23 cellular contexts compared by ENCODE assay signal in genomic region chr1:161066694-161067093, GRCh38. TPM values are rescaled to one million over a fixed set of nuclear protein-coding genes. Genes with fewer than 3 reads are reported as not detected.
DNase-seq lines count a peak whose midpoint lies in the region; ATAC-seq and TF ChIP-seq lines count a peak whose summit lies in the region.
"Had no signal": no experiment of that assay in that cellular context is flagged by ENCODE, and none has a peak within 500 bp of the region (broad histone marks: within the 10 kb centered on the region; RNA-seq: fewer than 3 reads in every experiment).

No MANE protein-coding gene starts in this region.

- peaks cover 49% of the 10 kb centered on the region for H3K36me3 Mint-ChIP-seq in activated CD4-positive, alpha-beta T cell treated with anti-CD3 and anti-CD28 coated beads for 36 hours (ENCODE audit: low read depth)
- H3K36me3 Mint-ChIP-seq in activated naive CD4-positive, alpha-beta T cell treated with anti-CD3 and anti-CD28 coated beads for 36 hours (ENCODE audit: low read depth), result peaks cover 28% of the 10 kb centered on the region
- H3K36me3 Mint-ChIP-seq in naive thymus-derived CD8-positive, alpha-beta T cell, result peaks cover 4 to 59% (median 21%) of the 10 kb centered on the region in 3 donors
- H3K36me3 Mint-ChIP-seq in MCF 10A (ENCODE audit: insufficient read depth, unreplicated experiment), result no peaks in the 10 kb centered on the region

- POLR2A ChIA-PET in activated CD4-positive, alpha-beta T cell treated with anti-CD3 and anti-CD28 coated beads for 36 hours (lab: Charles Lee), result interaction anchor here (0.6 to 1.0 kb wide), 4 partner anchors 10 to 116 kb away, joined by 3 to 9 read pairs (median 4); partner anchors contain the start of gene USF1
- POLR2A ChIA-PET in naive thymus-derived CD8-positive, alpha-beta T cell (lab: Charles Lee), result interaction anchor here (0.8 to 10.2 kb wide), 3 partner anchors 22 to 46 kb away, joined by 4 to 429 read pairs (median 119); partner anchors contain the start of genes F11R, KLHDC9, TSTD1 and USF1
- POLR2A ChIA-PET in MCF 10A (lab: Yijun Ruan, JAX), result interaction anchor here (3.5 kb wide), 1 partner anchor 20 kb away, joined by 13 read pairs; the partner anchor contains the start of gene USF1

- peak overlapping the region; percentile 98 for H3K4me3 ChIP-seq in Loucy (ENCODE audit: low read length, poor library complexity, severe bottlenecking)
- H3K4me3 ChIP-seq: body of pancreas, dorsolateral prefrontal cortex had no signal

- H3K4me1 Mint-ChIP-seq in activated CD4-positive, alpha-beta T cell treated with anti-CD3 and anti-CD28 coated beads for 36 hours, result peaks cover 68% of the 10 kb centered on the region
- peaks cover 68% of the 10 kb centered on the region for H3K4me1 Mint-ChIP-seq in activated naive CD4-positive, alpha-beta T cell treated with anti-CD3 and anti-CD28 coated beads for 36 hours (ENCODE audit: low read depth)
- peaks cover 50 to 86% (median 79%) of the 10 kb centered on the region in 4 donors for H3K4me1 Mint-ChIP-seq in naive thymus-derived CD8-positive, alpha-beta T cell
- peaks cover 9% of the 10 kb centered on the region for H3K4me1 Mint-ChIP-seq in MCF 10A (ENCODE audit: insufficient read depth, unreplicated experiment)

- no TSS peak for BruUV-seq in MCF 10A (replicated peaks; lab: Mats Ljungman, UMichigan)

- peaks cover 45% of the 10 kb centered on the region for H4K20me1 ChIP-seq in Loucy (ENCODE audit: insufficient read depth, low read length, poor library complexity, severe bottlenecking)

- peaks cover 64% of the 10 kb centered on the region for H3K4me1 ChIP-seq in Loucy (ENCODE audit: insufficient read depth, low read length, poor library complexity, severe bottlenecking)
- H3K4me1 ChIP-seq: body of pancreas, parathyroid adenoma had no signal

- CTCF ChIA-PET in activated CD4-positive, alpha-beta T cell treated with anti-CD3 and anti-CD28 coated beads for 36 hours (lab: Charles Lee), result interaction anchor here (1.0 to 8.3 kb wide), 4 partner anchors 13 to 30 kb away, joined by 3 to 126 read pairs (median 6); partner anchors contain the start of genes KLHDC9 and USF1
- CTCF ChIA-PET in activated naive CD4-positive, alpha-beta T cell treated with anti-CD3 and anti-CD28 coated beads for 36 hours (lab: Charles Lee), result interaction anchor here (0.8 to 8.9 kb wide), 3 partner anchors 24 to 344 kb away, joined by 3 to 221 read pairs (median 3); partner anchors contain the start of gene KLHDC9
- CTCF ChIA-PET in MCF 10A (lab: Yijun Ruan, JAX), result interaction anchor here (0.6 to 14.2 kb wide), 2 partner anchors 31 to 76 kb away, joined by 3 to 331 read pairs; partner anchors contain the start of gene KLHDC9

- intact Hi-C loops in activated CD4-positive, alpha-beta T cell treated with anti-CD3 and anti-CD28 coated beads for 36 hours (cut with DNase I, micrococcal nuclease), result loop anchor here in 1 of 2 experiments (5.0 kb wide), 1 partner anchor 86 kb away; the partner anchor contains the start of gene UFC1
- intact Hi-C loops in activated naive CD4-positive, alpha-beta T cell treated with anti-CD3 and anti-CD28 coated beads for 36 hours (cut with micrococcal nuclease), result loop anchor here (5.0 kb wide), 1 partner anchor 321 kb away; no protein-coding TSS in a partner anchor
- intact Hi-C loops in MCF 10A (cut with micrococcal nuclease), result no loop called here

- H2AFZ ChIP-seq in Loucy (ENCODE audit: low read length), result no peak overlapping the region
- H2AFZ ChIP-seq: parathyroid adenoma had no signal

- H3K36me3 ChIP-seq in Loucy (ENCODE audit: insufficient read depth, low read length), result no peaks in the 10 kb centered on the region

- H3K27me3 Mint-ChIP-seq in activated CD4-positive, alpha-beta T cell treated with anti-CD3 and anti-CD28 coated beads for 36 hours, result no peaks in the 10 kb centered on the region
- H3K27me3 Mint-ChIP-seq in activated naive CD4-positive, alpha-beta T cell treated with anti-CD3 and anti-CD28 coated beads for 36 hours (ENCODE audit: low read depth), result no peaks in the 10 kb centered on the region
- H3K27me3 Mint-ChIP-seq in naive thymus-derived CD8-positive, alpha-beta T cell, result no peaks in the 10 kb centered on the region
- H3K27me3 Mint-ChIP-seq in MCF 10A (ENCODE audit: insufficient read depth, unreplicated experiment), result no peaks in the 10 kb centered on the region

- H3F3A ChIP-seq in Loucy (ENCODE audit: low read depth), result 0 out of 2 replicates have a peak, but pooled peaks cover 3% of the 10 kb centered on the region

- peak overlapping the region; percentile 99 for H3K4me2 ChIP-seq in Loucy (ENCODE audit: low read depth, low read length, poor library complexity, severe bottlenecking)

- peak; percentile 62 for DNase-seq in activated CD4-positive, alpha-beta T cell treated with anti-CD3 and anti-CD28 coated beads for 36 hours
- no peak for DNase-seq in activated CD4-positive, alpha-beta T cell treated with anti-CD3 and anti-CD28 coated beads, Interleukin-2, amount 50 U/mL, for 48 hours
- peak; percentile 72 for DNase-seq in activated naive CD4-positive, alpha-beta T cell treated with anti-CD3 and anti-CD28 coated beads for 36 hours
- DNase-seq in naive thymus-derived CD8-positive, alpha-beta T cell, result no peak
- DNase-seq in MCF 10A (ENCODE audit: unreplicated experiment) (no peak), NCI-H1436 treated with DMSO at 0.1 percent for 48 hours (lab: John Stamatoyannopoulos, UW) (no peak)
- DNase-seq: body of pancreas, COR-L47, dorsolateral prefrontal cortex, HFFc6, IMR-90, kidney glomerular epithelial cell, NCI-H146, NCI-H446, small intestine had no signal

- no peak for TF ChIP-seq CTCF in Loucy (conservative IDR thresholded peaks at IDR 0.05; ENCODE audit: low read length)
- no peak for TF ChIP-seq CTCF in MCF 10A (IDR thresholded peaks at IDR 0.05; ENCODE audit: unreplicated experiment)

- H3K9me3 Mint-ChIP-seq in activated CD4-positive, alpha-beta T cell treated with anti-CD3 and anti-CD28 coated beads for 36 hours (ENCODE audit: low read depth), result peaks cover 2% of the 10 kb centered on the region
- peaks cover 1% of the 10 kb centered on the region for H3K9me3 Mint-ChIP-seq in activated naive CD4-positive, alpha-beta T cell treated with anti-CD3 and anti-CD28 coated beads for 36 hours
- H3K9me3 Mint-ChIP-seq in naive thymus-derived CD8-positive, alpha-beta T cell, result no peaks in the 10 kb centered on the region
- no peaks in the 10 kb centered on the region for H3K9me3 Mint-ChIP-seq in MCF 10A (ENCODE audit: unreplicated experiment)
- H3K9me3 Mint-ChIP-seq: HFFc6 had no signal

- H3K9ac ChIP-seq in Loucy (ENCODE audit: low read depth, low read length, poor library complexity, severe bottlenecking), result peak overlapping the region; percentile 99
- H3K9ac ChIP-seq: parathyroid adenoma had no signal

- no peaks in the 10 kb centered on the region for H3K27me3 ChIP-seq in Loucy (ENCODE audit: insufficient read depth, low read length, poor library complexity, severe bottlenecking)
- H3K27me3 ChIP-seq: body of pancreas had no signal

- H3K9me3 ChIP-seq in Loucy (ENCODE audit: insufficient read depth, low read depth, low read length), result no peaks in the 10 kb centered on the region
- H3K9me3 ChIP-seq: body of pancreas had no signal

- peaks cover 74% of the 10 kb centered on the region for H3K79me2 ChIP-seq in Loucy (ENCODE audit: insufficient read depth, low read length)
- H3K79me2 ChIP-seq: parathyroid adenoma had no signal

- peak overlapping the region; percentile 100 for H3K27ac Mint-ChIP-seq in activated CD4-positive, alpha-beta T cell treated with anti-CD3 and anti-CD28 coated beads for 36 hours
- H3K27ac Mint-ChIP-seq in activated naive CD4-positive, alpha-beta T cell treated with anti-CD3 and anti-CD28 coated beads for 36 hours, result peak overlapping the region; percentile 97
- peak overlapping the region; percentile 95 to 100 (median 98) for H3K27ac Mint-ChIP-seq in naive thymus-derived CD8-positive, alpha-beta T cell
- H3K27ac Mint-ChIP-seq in MCF 10A (ENCODE audit: low read depth, unreplicated experiment), result no peak overlapping the region
- H3K27ac Mint-ChIP-seq: HFFc6 had no signal

- no peaks in the 10 kb centered on the region for H3K9me2 ChIP-seq in Loucy (replicated peaks; ENCODE audit: low read depth, low read length)

- ATAC-seq in activated CD4-positive, alpha-beta T cell treated with anti-CD3 and anti-CD28 coated beads for 36 hours, result peak; percentile 39
- ATAC-seq in naive thymus-derived CD8-positive, alpha-beta T cell, result no peak
- ATAC-seq in HG02852 (IDR thresholded peaks at IDR 0.05; ENCODE audit: unreplicated experiment), result no peak
- ATAC-seq: body of pancreas, Panc1 had no signal

- H3K4me3 Mint-ChIP-seq in activated CD4-positive, alpha-beta T cell treated with anti-CD3 and anti-CD28 coated beads for 36 hours, result peak overlapping the region; percentile 100
- peak overlapping the region; percentile 95 for H3K4me3 Mint-ChIP-seq in activated naive CD4-positive, alpha-beta T cell treated with anti-CD3 and anti-CD28 coated beads for 36 hours
- peak overlapping the region; percentile 88 to 100 (median 99) for H3K4me3 Mint-ChIP-seq in naive thymus-derived CD8-positive, alpha-beta T cell
- H3K4me3 Mint-ChIP-seq in MCF 10A (ENCODE audit: unreplicated experiment), result no peak overlapping the region
- H3K4me3 Mint-ChIP-seq: HFFc6 had no signal

RNA-seq across cellular contexts. Expression of gene ARHGAP30, which starts 3.0 kb away (rescaled TPM):
- 100 to 1,000 TPM; 125 to 165 TPM for total RNA-seq in activated CD4-positive, alpha-beta T cell treated with anti-CD3 and anti-CD28 coated beads for 36 hours
- 100 to 1,000 TPM; 104 to 106 TPM for total RNA-seq in activated naive CD4-positive, alpha-beta T cell treated with anti-CD3 and anti-CD28 coated beads for 36 hours
- total RNA-seq in naive thymus-derived CD8-positive, alpha-beta T cell, result 100 to 1,000 TPM; 220 to 233 TPM
- polyA plus RNA-seq in naive thymus-derived CD8-positive, alpha-beta T cell, result 100 to 1,000 TPM; 110 to 207 (median 136) TPM
- 0.34 and 0.58 TPM in 2 replicates for total RNA-seq in MCF 10A (2022)
- total RNA-seq: fibroblast of lung, HFFc6, IMR-90 had no signal
- polyA plus RNA-seq: fibroblast of lung had no signal

RNA-seq across cellular contexts. Expression of gene USF1, which starts 20.9 kb away (rescaled TPM):
- total RNA-seq in activated CD4-positive, alpha-beta T cell treated with anti-CD3 and anti-CD28 coated beads for 36 hours, result 10 to 100 TPM; 34.5 to 42.8 TPM
- total RNA-seq in activated naive CD4-positive, alpha-beta T cell treated with anti-CD3 and anti-CD28 coated beads for 36 hours, result 10 to 100 TPM; 43.7 to 44.2 TPM
- 100 to 1,000 TPM; 107 to 118 TPM for total RNA-seq in naive thymus-derived CD8-positive, alpha-beta T cell
- polyA plus RNA-seq in naive thymus-derived CD8-positive, alpha-beta T cell, result 10 to 100 TPM in 1 of 3 donors, 1 to 10 TPM in 2; 4.3 to 11.1 (median 7.4) TPM
- total RNA-seq in MCF 10A (2022), result 48.8 and 52.8 TPM in 2 replicates

RNA-seq across cellular contexts. Expression of gene NECTIN4, which starts 22.7 kb away (rescaled TPM):
- not detected for total RNA-seq in activated CD4-positive, alpha-beta T cell treated with anti-CD3 and anti-CD28 coated beads for 36 hours
- not detected for total RNA-seq in activated naive CD4-positive, alpha-beta T cell treated with anti-CD3 and anti-CD28 coated beads for 36 hours
- total RNA-seq in naive thymus-derived CD8-positive, alpha-beta T cell, result not detected
- not detected for polyA plus RNA-seq in naive thymus-derived CD8-positive, alpha-beta T cell
- 7.0 and 11.2 TPM in 2 replicates for total RNA-seq in MCF 10A (2022)
- total RNA-seq: temporal lobe had no signal

RNA-seq across cellular contexts. Expression of gene TSTD1, which starts 27.9 kb away (rescaled TPM):
- total RNA-seq in activated CD4-positive, alpha-beta T cell treated with anti-CD3 and anti-CD28 coated beads for 36 hours, result 10 to 100 TPM; 26.0 to 42.8 TPM
- 10 to 100 TPM; 50.3 to 51.5 TPM for total RNA-seq in activated naive CD4-positive, alpha-beta T cell treated with anti-CD3 and anti-CD28 coated beads for 36 hours
- 100 to 1,000 TPM; 100 to 108 TPM for total RNA-seq in naive thymus-derived CD8-positive, alpha-beta T cell
- polyA plus RNA-seq in naive thymus-derived CD8-positive, alpha-beta T cell, result 100 to 1,000 TPM; 342 to 508 (median 412) TPM
- 35.2 and 48.0 TPM in 2 replicates for total RNA-seq in MCF 10A (2022)
- total RNA-seq: A172, HFFc6, IMR-90 had no signal

RNA-seq across cellular contexts. Expression of gene KLHDC9, which starts 31.5 kb away (rescaled TPM):
- total RNA-seq in activated CD4-positive, alpha-beta T cell treated with anti-CD3 and anti-CD28 coated beads for 36 hours, result under 1 TPM; 0.39 to 0.50 TPM
- under 1 TPM; 0.33 to 0.57 TPM for total RNA-seq in activated naive CD4-positive, alpha-beta T cell treated with anti-CD3 and anti-CD28 coated beads for 36 hours
- total RNA-seq in naive thymus-derived CD8-positive, alpha-beta T cell, result under 1 TPM; 0.60 to 0.96 TPM
- polyA plus RNA-seq in naive thymus-derived CD8-positive, alpha-beta T cell, result 1 to 10 TPM in 1 of 3 donors, under 1 TPM in 2; 0.30 to 1.5 (median 0.62) TPM
- not detected in 2 replicates for total RNA-seq in MCF 10A (2022)
- total RNA-seq: mononuclear cell had no signal

Comparison
In these comparisons a context has a peak if more than half of its experiments do, and no peak if none do; other contexts are left out.
1. DNase-seq: peak in activated CD4-positive, alpha-beta T cell treated with anti-CD3 and anti-CD28 coated beads for 36 hours (single experiment) and activated naive CD4-positive, alpha-beta T cell treated with anti-CD3 and anti-CD28 coated beads for 36 hours (single experiment); none in activated CD4-positive, alpha-beta T cell treated with anti-CD3 and anti-CD28 coated beads, Interleukin-2, amount 50 U/mL, for 48 hours (0 of 2), naive thymus-derived CD8-positive, alpha-beta T cell (0 of 10), MCF 10A (single experiment) and NCI-H1436 treated with DMSO at 0.1 percent for 48 hours (single experiment).
2. RNA of gene ARHGAP30, which starts 3.0 kb away (total RNA-seq): 220 to 233 TPM in naive thymus-derived CD8-positive, alpha-beta T cell, 125 to 165 TPM in activated CD4-positive, alpha-beta T cell treated with anti-CD3 and anti-CD28 coated beads for 36 hours and 104 to 106 TPM in activated naive CD4-positive, alpha-beta T cell treated with anti-CD3 and anti-CD28 coated beads for 36 hours; 0.34 to 0.58 TPM in MCF 10A; every median in the first group is over 10 times any median in the second.